In the genomic region with DNA sequence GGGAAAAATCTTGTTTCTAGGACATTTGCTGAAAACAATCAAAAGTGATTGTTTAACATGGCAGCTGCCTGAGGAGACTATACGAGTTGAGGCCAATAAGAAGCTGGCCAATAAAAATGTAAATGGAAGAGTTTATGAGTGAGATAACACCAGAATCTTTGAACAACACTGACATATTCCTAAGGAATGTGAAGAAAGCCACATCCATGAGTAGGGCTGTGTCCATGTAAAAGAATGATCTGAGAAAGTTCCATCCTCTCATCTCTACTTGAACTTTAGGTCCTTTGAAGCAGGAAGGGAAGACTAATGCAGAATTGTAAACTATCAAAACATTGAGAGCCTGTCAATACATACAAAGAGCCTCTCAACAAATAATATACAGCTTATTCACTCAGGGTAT, we compare ENCODE assay signal across 1 cellular context.
TF ChIP-seq lines count a peak whose summit lies in the region.

No MANE protein-coding gene starts in this region.

TF ChIP-seq in HCT116, 20 proteins besides CTCF, POLR2A, EP300 and RAD21 (continued from another document):
- TF ChIP-seq, protein P1, sequence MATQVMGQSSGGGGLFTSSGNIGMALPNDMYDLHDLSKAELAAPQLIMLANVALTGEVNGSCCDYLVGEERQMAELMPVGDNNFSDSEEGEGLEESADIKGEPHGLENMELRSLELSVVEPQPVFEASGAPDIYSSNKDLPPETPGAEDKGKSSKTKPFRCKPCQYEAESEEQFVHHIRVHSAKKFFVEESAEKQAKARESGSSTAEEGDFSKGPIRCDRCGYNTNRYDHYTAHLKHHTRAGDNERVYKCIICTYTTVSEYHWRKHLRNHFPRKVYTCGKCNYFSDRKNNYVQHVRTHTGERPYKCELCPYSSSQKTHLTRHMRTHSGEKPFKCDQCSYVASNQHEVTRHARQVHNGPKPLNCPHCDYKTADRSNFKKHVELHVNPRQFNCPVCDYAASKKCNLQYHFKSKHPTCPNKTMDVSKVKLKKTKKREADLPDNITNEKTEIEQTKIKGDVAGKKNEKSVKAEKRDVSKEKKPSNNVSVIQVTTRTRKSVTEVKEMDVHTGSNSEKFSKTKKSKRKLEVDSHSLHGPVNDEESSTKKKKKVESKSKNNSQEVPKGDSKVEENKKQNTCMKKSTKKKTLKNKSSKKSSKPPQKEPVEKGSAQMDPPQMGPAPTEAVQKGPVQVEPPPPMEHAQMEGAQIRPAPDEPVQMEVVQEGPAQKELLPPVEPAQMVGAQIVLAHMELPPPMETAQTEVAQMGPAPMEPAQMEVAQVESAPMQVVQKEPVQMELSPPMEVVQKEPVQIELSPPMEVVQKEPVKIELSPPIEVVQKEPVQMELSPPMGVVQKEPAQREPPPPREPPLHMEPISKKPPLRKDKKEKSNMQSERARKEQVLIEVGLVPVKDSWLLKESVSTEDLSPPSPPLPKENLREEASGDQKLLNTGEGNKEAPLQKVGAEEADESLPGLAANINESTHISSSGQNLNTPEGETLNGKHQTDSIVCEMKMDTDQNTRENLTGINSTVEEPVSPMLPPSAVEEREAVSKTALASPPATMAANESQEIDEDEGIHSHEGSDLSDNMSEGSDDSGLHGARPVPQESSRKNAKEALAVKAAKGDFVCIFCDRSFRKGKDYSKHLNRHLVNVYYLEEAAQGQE (IDR thresholded peaks at IDR 0.05; ENCODE audit: low read depth), result no peak
- TF ChIP-seq ZFX (IDR thresholded peaks at IDR 0.05), result no peak
- TF ChIP-seq CEBPB (IDR thresholded peaks at IDR 0.05; ENCODE audit: low read depth), result no peak
- TF ChIP-seq SP1 (IDR thresholded peaks at IDR 0.05; ENCODE audit: low read depth), result no peak
- no peak for TF ChIP-seq POLR2AphosphoS5 (IDR thresholded peaks at IDR 0.05; ENCODE audit: low read depth, low read length)
- no peak for TF ChIP-seq ELF1 (IDR thresholded peaks at IDR 0.05; ENCODE audit: borderline replicate concordance, low read depth)
- TF ChIP-seq JUND (IDR thresholded peaks at IDR 0.05), result no peak
